Comparison of ENCODE assay signal across 19 cellular contexts in the genomic region with DNA sequence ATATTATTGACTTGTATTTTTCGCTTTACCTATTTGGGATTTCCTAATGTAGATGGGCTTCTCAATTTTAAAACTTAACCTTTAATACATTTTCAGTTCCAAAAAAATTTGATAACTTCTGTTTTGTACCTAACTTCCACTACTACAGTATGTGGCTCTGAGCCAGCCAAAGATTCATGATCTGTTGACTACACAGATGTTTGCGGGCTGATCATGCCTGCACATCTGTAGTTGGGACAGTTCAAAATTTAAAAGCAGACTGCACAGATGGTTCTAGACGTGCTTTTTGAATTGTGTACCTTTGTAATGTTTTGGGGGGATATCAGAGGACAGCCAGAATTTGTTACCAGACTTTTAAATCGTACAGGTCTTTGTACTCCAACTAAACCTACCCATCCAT. TPM values are rescaled to one million over a fixed set of nuclear protein-coding genes. Genes with fewer than 3 reads are reported as not detected.
"Had no signal": no experiment of that assay in that cellular context is flagged by ENCODE, and none has a peak within 500 bp of the region (broad histone marks: within the 10 kb centered on the region; RNA-seq: fewer than 3 reads in every experiment).

No MANE protein-coding gene starts in this region.

- H3K9me3 Mint-ChIP-seq: activated naive CD4-positive, alpha-beta T cell treated with anti-CD3 and anti-CD28 coated beads for 36 hours; activated naive CD8-positive, alpha-beta T cell treated with anti-CD3 and anti-CD28 coated beads, Interleukin-2, amount 50 U/mL, for 24 hours; activated T-helper 2 cell treated with anti-CD3 and anti-CD28 coated beads, Interferon-gamma antibody, Interleukin-2, Interleukin-4, amounts not matched to agents 10 μg/mL and 5 μg/mL and 100 μg/mL, durations not matched to agents 14 hours and 24 hours and 36 hours had no signal

- H3K4me3 Mint-ChIP-seq: activated naive CD4-positive, alpha-beta T cell treated with anti-CD3 and anti-CD28 coated beads for 36 hours; activated naive CD8-positive, alpha-beta T cell treated with anti-CD3 and anti-CD28 coated beads, Interleukin-2, amount 50 U/mL, for 24 hours had no signal

- H3K4me3 ChIP-seq: left lung, pancreas, skin epidermis, tibial artery had no signal

- H3K27ac Mint-ChIP-seq: activated naive CD4-positive, alpha-beta T cell treated with anti-CD3 and anti-CD28 coated beads for 36 hours; activated T-helper 2 cell treated with anti-CD3 and anti-CD28 coated beads, Interferon-gamma antibody, Interleukin-2, Interleukin-4, amounts not matched to agents 10 μg/mL and 5 μg/mL and 100 μg/mL, durations not matched to agents 14 hours and 24 hours and 36 hours had no signal

- H3K9ac ChIP-seq: SK-N-SH had no signal

- DNase-seq: activated CD4-positive, alpha-beta T cell treated with anti-CD3 and anti-CD28 coated beads for 1 hour; activated CD4-positive, alpha-beta T cell treated with anti-CD3 and anti-CD28 coated beads, Interleukin-2, amount 50 U/mL, for 4 hours; activated naive CD4-positive, alpha-beta T cell treated with anti-CD3 and anti-CD28 coated beads for 36 hours; activated naive CD8-positive, alpha-beta T cell treated with anti-CD3 and anti-CD28 coated beads, Interleukin-2, amount 50 U/mL, for 24 hours; activated T-cell treated with anti-CD3 and anti-CD28 coated beads, Interleukin-2, amount 50 U/mL, for 1 hour; aorta; hippocampal formation; kidney; left lung; pancreas; stimulated activated CD4-positive, alpha-beta T cell treated with anti-CD3 and anti-CD28 coated beads, Interleukin-4, amount 100 ng/mL, for 24 hours; stimulated activated naive CD4-positive, alpha-beta T cell; T-helper 1 cell; tibial artery had no signal

- H3K27ac ChIP-seq: left lung, skin epidermis, tibial artery, VCaP had no signal

- H3K27me3 Mint-ChIP-seq: activated naive CD8-positive, alpha-beta T cell treated with anti-CD3 and anti-CD28 coated beads, Interleukin-2, amount 50 U/mL, for 24 hours had no signal

- H3K27me3 ChIP-seq: left lung, pancreas, tibial artery had no signal

- H3K9me3 ChIP-seq: left lung, pancreas, SK-N-SH, tibial artery had no signal

- ATAC-seq: activated naive CD8-positive, alpha-beta T cell treated with anti-CD3 and anti-CD28 coated beads, Interleukin-2, amount 50 U/mL, for 24 hours; left lung had no signal

RNA-seq across cellular contexts. Expression of gene KCNQ4, which starts 48.4 kb away (rescaled TPM):
- total RNA-seq: dermis microvascular lymphatic vessel endothelial cell had no signal
